1 cellular context compared by ENCODE assay signal in the genomic region with DNA sequence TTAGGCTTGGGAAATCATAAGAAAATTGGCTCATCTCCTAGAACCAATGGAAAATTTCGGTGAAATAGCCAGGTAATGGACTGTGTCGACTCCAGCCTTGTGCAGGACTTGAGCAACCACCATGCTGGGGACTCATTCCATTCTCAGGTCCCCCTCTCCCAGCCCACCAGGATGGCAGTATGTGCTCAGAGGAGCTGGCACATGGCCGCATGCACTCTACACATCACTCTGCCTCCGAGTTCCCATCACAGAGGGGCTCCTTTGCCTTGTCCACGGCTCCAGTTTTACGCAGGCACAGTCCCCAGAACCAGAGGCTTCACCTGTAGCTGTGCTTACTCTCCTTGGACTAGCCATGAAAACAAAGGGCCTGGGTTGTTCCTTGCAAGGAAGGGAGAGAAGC.
TF ChIP-seq lines count a peak whose summit lies in the region.

No MANE protein-coding gene starts in this region.

TF ChIP-seq in GM23338, 12 proteins besides CTCF, POLR2A, EP300 and RAD21 (continued from another document):
- TF ChIP-seq, protein P1, sequence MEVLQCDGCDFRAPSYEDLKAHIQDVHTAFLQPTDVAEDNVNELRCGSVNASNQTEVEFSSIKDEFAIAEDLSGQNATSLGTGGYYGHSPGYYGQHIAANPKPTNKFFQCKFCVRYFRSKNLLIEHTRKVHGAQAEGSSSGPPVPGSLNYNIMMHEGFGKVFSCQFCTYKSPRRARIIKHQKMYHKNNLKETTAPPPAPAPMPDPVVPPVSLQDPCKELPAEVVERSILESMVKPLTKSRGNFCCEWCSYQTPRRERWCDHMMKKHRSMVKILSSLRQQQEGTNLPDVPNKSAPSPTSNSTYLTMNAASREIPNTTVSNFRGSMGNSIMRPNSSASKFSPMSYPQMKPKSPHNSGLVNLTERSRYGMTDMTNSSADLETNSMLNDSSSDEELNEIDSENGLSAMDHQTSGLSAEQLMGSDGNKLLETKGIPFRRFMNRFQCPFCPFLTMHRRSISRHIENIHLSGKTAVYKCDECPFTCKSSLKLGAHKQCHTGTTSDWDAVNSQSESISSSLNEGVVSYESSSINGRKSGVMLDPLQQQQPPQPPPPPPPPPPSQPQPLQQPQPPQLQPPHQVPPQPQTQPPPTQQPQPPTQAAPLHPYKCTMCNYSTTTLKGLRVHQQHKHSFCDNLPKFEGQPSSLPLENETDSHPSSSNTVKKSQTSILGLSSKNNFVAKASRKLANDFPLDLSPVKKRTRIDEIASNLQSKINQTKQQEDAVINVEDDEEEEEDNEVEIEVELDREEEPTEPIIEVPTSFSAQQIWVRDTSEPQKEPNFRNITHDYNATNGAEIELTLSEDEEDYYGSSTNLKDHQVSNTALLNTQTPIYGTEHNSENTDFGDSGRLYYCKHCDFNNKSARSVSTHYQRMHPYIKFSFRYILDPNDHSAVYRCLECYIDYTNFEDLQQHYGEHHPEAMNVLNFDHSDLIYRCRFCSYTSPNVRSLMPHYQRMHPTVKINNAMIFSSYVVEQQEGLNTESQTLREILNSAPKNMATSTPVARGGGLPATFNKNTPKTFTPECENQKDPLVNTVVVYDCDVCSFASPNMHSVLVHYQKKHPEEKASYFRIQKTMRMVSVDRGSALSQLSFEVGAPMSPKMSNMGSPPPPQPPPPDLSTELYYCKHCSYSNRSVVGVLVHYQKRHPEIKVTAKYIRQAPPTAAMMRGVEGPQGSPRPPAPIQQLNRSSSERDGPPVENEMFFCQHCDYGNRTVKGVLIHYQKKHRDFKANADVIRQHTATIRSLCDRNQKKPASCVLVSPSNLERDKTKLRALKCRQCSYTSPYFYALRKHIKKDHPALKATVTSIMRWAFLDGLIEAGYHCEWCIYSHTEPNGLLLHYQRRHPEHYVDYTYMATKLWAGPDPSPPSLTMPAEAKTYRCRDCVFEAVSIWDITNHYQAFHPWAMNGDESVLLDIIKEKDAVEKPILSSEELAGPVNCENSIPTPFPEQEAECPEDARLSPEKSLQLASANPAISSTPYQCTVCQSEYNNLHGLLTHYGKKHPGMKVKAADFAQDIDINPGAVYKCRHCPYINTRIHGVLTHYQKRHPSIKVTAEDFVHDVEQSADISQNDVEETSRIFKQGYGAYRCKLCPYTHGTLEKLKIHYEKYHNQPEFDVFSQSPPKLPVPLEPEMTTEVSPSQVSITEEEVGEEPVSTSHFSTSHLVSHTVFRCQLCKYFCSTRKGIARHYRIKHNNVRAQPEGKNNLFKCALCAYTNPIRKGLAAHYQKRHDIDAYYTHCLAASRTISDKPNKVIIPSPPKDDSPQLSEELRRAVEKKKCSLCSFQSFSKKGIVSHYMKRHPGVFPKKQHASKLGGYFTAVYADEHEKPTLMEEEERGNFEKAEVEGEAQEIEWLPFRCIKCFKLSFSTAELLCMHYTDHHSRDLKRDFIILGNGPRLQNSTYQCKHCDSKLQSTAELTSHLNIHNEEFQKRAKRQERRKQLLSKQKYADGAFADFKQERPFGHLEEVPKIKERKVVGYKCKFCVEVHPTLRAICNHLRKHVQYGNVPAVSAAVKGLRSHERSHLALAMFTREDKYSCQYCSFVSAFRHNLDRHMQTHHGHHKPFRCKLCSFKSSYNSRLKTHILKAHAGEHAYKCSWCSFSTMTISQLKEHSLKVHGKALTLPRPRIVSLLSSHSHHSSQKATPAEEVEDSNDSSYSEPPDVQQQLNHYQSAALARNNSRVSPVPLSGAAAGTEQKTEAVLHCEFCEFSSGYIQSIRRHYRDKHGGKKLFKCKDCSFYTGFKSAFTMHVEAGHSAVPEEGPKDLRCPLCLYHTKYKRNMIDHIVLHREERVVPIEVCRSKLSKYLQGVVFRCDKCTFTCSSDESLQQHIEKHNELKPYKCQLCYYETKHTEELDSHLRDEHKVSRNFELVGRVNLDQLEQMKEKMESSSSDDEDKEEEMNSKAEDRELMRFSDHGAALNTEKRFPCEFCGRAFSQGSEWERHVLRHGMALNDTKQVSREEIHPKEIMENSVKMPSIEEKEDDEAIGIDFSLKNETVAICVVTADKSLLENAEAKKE (CRISPR knock-in tag; IDR thresholded peaks at IDR 0.05) = no peak
- TF ChIP-seq EZH2 (IDR thresholded peaks at IDR 0.05; ENCODE audit: low read depth, unreplicated experiment) = no peak
